ENCODE assay signal across 8 cellular contexts in genomic region chr16:4315185-4316102, GRCh38. TPM values are rescaled to one million over a fixed set of nuclear protein-coding genes. Genes with fewer than 3 reads are reported as not detected.
DNase-seq lines count a peak whose midpoint lies in the region; ATAC-seq and TF ChIP-seq lines count a peak whose summit lies in the region.

TSS of gene GLIS2 (plus strand) at chr16:4316067. CDS start at chr16:4332281, 16,214 bp downstream.

- no peak for TF ChIP-seq CTCF in GM12865 (IDR thresholded peaks at IDR 0.05; ENCODE audit: insufficient read depth, low read depth, low read length, missing control alignments)
- no peak for TF ChIP-seq CTCF in heart right ventricle (IDR thresholded peaks at IDR 0.05)

- H3K79me2 ChIP-seq in ACC112 (ENCODE audit: control insufficient read depth, insufficient read depth, low read length, unreplicated experiment): peaks cover 40% of the 10 kb centered on the region

- H3K27me3 ChIP-seq in ACC112 (ENCODE audit: insufficient read depth, low read length): no peaks in the 10 kb centered on the region
- peaks cover 0 to 44% (median 0%) of the 10 kb centered on the region in 7 donors for H3K27me3 ChIP-seq in heart right ventricle

- H2AFZ ChIP-seq in ACC112 (ENCODE audit: low read length, unreplicated experiment): peak within 1 kb of the TSS; percentile 70

- H3K4me1 ChIP-seq in ACC112 (ENCODE audit: control insufficient read depth, insufficient read depth, low read length, unreplicated experiment): peaks cover 34% of the 10 kb centered on the region
- peaks cover 35 to 61% (median 58%) of the 10 kb centered on the region in 9 donors for H3K4me1 ChIP-seq in heart right ventricle

- no peaks in the 10 kb centered on the region for H3K9me3 ChIP-seq in heart right ventricle

- intact Hi-C loops in heart right ventricle (cut with DNase I): no loop called here
- intact Hi-C loops in posterior vena cava (cut with DNase I): no loop called here

- DNase-seq in GM12865 (ENCODE audit: low read depth): no peak
- DNase-seq in NCI-H69 (lab: John Stamatoyannopoulos, UW): peak; percentile 87
- peak; percentile 73 for DNase-seq in amniotic stem cell (lab: John Stamatoyannopoulos, UW)
- peak; percentile 71 to 76 for DNase-seq in heart right ventricle
- DNase-seq in posterior vena cava (ENCODE audit: low spot score): peak; percentile 90
- DNase-seq in central memory CD4-positive, alpha-beta T cell: no peak

- ATAC-seq in heart right ventricle (peak; percentile 59 to 87 (median 72)), GM21423 (IDR thresholded peaks at IDR 0.05; ENCODE audit: unreplicated experiment) (no peak)

- peak within 1 kb of the TSS; percentile 85 for H3K4me3 ChIP-seq in ACC112 (ENCODE audit: low read depth, low read length)
- H3K4me3 ChIP-seq in GM12865 (ENCODE audit: low read depth, low read length): peak within 1 kb of the TSS; percentile 45
- peak within 1 kb of the TSS; percentile 56 to 93 (median 72) for H3K4me3 ChIP-seq in heart right ventricle

- peak within 1 kb of the TSS; percentile 73 for H3K27ac ChIP-seq in ACC112 (ENCODE audit: low read depth, low read length)
- peak within 1 kb of the TSS; percentile 84 to 98 (median 88) for H3K27ac ChIP-seq in heart right ventricle

- 0 to 1% methylated on average over 44 to 98 of the region's 114 CpGs for WGBS in heart right ventricle, 2 donors

- H3K36me3 ChIP-seq in ACC112 (ENCODE audit: insufficient read depth, low read length) (no peaks in the 10 kb centered on the region), heart right ventricle (no peaks in the 10 kb centered on the region)

RNA-seq across cellular contexts. Expression of gene GLIS2, which starts in this region (rescaled TPM):
- total RNA-seq in heart right ventricle: 10 to 100 TPM in 8 of 10 donors, 1 to 10 TPM in 2; 9.0 to 16.9 (median 14.9) TPM
- 10 to 100 TPM in 1 of 2 donors, 1 to 10 TPM in 1; 6.9 to 13.1 TPM for polyA plus RNA-seq in heart right ventricle
- 10 to 100 TPM; 35.6 to 49.0 TPM for total RNA-seq in posterior vena cava

Comparison
In these comparisons a context has a peak if more than half of its experiments do, and no peak if none do; other contexts are left out.
1. DNase-seq: peak in NCI-H69 (single experiment), amniotic stem cell (single experiment), heart right ventricle (2 of 2) and posterior vena cava (single experiment); none in GM12865 (single experiment) and central memory CD4-positive, alpha-beta T cell (single experiment).
2. Peak in every context shown above with its lines, with median percentiles within 50 percentile points of each other: H3K4me3 ChIP-seq.